ENCODE assay signal across 15 cellular contexts in the genomic region with DNA sequence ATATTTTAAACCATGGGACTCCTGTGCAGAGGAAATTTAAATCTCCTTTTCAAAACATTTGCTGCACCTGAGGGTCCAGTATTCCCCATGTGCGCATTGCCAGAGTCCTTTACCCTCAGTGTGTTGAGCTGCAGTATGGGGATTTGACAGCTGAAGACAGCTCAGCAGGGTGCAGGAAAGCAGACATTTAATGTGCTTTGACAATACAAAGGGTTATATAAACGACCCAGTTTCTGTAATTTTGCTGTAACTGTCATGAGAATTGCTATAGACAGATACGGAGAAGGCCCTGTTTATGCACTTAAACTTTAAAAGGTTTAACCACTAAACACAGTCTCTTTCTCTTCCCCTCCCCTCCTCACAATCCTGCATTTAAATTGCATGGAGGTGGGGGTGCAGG.
DNase-seq lines count a peak whose midpoint lies in the region; FAIRE-seq and TF ChIP-seq lines count a peak whose summit lies in the region.
"Had no signal": no experiment of that assay in that cellular context is flagged by ENCODE, and none has a peak within 500 bp of the region (broad histone marks: within the 10 kb centered on the region; RNA-seq: fewer than 3 reads in every experiment).

No MANE protein-coding gene starts in this region.

- H3K9me3 ChIP-seq in KOPT-K1 (ENCODE audit: insufficient read depth, low read length, poor library complexity, severe bottlenecking) (no peaks in the 10 kb centered on the region), astrocyte (ENCODE audit: insufficient read depth, low read depth, low read length) (no peaks in the 10 kb centered on the region)
- H3K9me3 ChIP-seq: SJSA1 had no signal

- H2AFZ ChIP-seq in astrocyte (ENCODE audit: low read depth, low read length) = no peak overlapping the region

- H3K4me3 Mint-ChIP-seq in astrocyte (ENCODE audit: unreplicated experiment) = no peak overlapping the region

- no peaks in the 10 kb centered on the region for H3K36me3 Mint-ChIP-seq in astrocyte (ENCODE audit: low read depth, unreplicated experiment)
- H3K36me3 Mint-ChIP-seq: CD4-positive, alpha-beta memory T cell had no signal

- peak overlapping the region; percentile 40 for H3K27ac ChIP-seq in KOPT-K1 (ENCODE audit: low read depth, low read length, poor library complexity, severe bottlenecking)
- H3K27ac ChIP-seq in astrocyte (ENCODE audit: low read depth, low read length) = no peak overlapping the region
- H3K27ac ChIP-seq: SJSA1 had no signal

- H3K9me3 Mint-ChIP-seq in astrocyte (ENCODE audit: unreplicated experiment) = peaks cover 5% of the 10 kb centered on the region
- H3K9me3 Mint-ChIP-seq: CD4-positive, alpha-beta memory T cell had no signal

- peak; percentile 21 for DNase-seq in NCI-H748 (lab: John Stamatoyannopoulos, UW; ENCODE audit: unreplicated experiment)
- DNase-seq in NCI-H748 treated with DMSO at 0.1 percent for 48 hours (lab: John Stamatoyannopoulos, UW) = no peak
- no peak for DNase-seq in astrocyte (ENCODE audit: low read depth)
- DNase-seq in HCEC 1CT = no peak
- no peak for DNase-seq in NCI-H2029 (lab: John Stamatoyannopoulos, UW)
- DNase-seq in activated effector memory CD4-positive, alpha-beta T cell treated with anti-CD3 and anti-CD28 coated beads, Interleukin-2, amount 50 U/mL, for 16 hours = no peak
- DNase-seq in medulla oblongata (ENCODE audit: extremely low spot score) = no peak
- DNase-seq: CD4-positive, alpha-beta memory T cell; KG1; NCI-H1417 treated with DMSO at 0.1 percent for 48 hours; NCI-H2081 treated with DMSO at 0.1 percent for 48 hours; OCI-M1 had no signal

- H3K36me3 ChIP-seq in KOPT-K1 (ENCODE audit: insufficient read depth, low read length) (no peaks in the 10 kb centered on the region), astrocyte (ENCODE audit: insufficient read depth, low read length) (no peaks in the 10 kb centered on the region)
- H3K36me3 ChIP-seq: SJSA1 had no signal

- H3K4me1 ChIP-seq in astrocyte (ENCODE audit: insufficient read depth, low read length) = peaks cover 18% of the 10 kb centered on the region

- H3K79me2 ChIP-seq in astrocyte (ENCODE audit: insufficient read depth, low read length) = no peaks in the 10 kb centered on the region

- H3K27ac Mint-ChIP-seq in astrocyte (ENCODE audit: unreplicated experiment) = no peak overlapping the region

- no peak for TF ChIP-seq CTCF in astrocyte (IDR thresholded peaks at IDR 0.05; ENCODE audit: insufficient read depth, low read depth, low read length)

- H3K4me3 ChIP-seq in astrocyte (ENCODE audit: insufficient read depth, low read depth, low read length) = no peak overlapping the region
- H3K4me3 ChIP-seq: SJSA1 had no signal

- H3K27me3 ChIP-seq in astrocyte (ENCODE audit: insufficient read depth, low read length) = peaks cover 11% of the 10 kb centered on the region
- H3K27me3 ChIP-seq: SJSA1 had no signal

- no peak overlapping the region for H3K9ac ChIP-seq in astrocyte (ENCODE audit: low read length)

- FAIRE-seq in astrocyte (lab: Jason Lieb, UNC) = peak; percentile 62
- FAIRE-seq: A204.1 had no signal

- no peaks in the 10 kb centered on the region for H4K20me1 ChIP-seq in astrocyte (ENCODE audit: insufficient read depth, low read length)

- no peak overlapping the region for H3K4me2 ChIP-seq in astrocyte (ENCODE audit: low read length)

- peaks cover 10% of the 10 kb centered on the region for H3K4me1 Mint-ChIP-seq in astrocyte (ENCODE audit: low read depth, unreplicated experiment)

- H3K27me3 Mint-ChIP-seq in astrocyte (ENCODE audit: low read depth, unreplicated experiment) = peaks cover 10% of the 10 kb centered on the region
- H3K27me3 Mint-ChIP-seq: CD4-positive, alpha-beta memory T cell had no signal
